In genomic region chr10:91589656-91590035, GRCh38 we compare ENCODE assay signal across 13 cellular contexts. TPM values are rescaled to one million over a fixed set of nuclear protein-coding genes. Genes with fewer than 3 reads are reported as not detected.
A peak's percentile ranks its signal among the peaks of the same experiment; 100 is the strongest.
DNase-seq lines count a peak whose midpoint lies in the region; ATAC-seq, FAIRE-seq and TF ChIP-seq lines count a peak whose summit lies in the region.
"Had no signal": no experiment of that assay in that cellular context is flagged by ENCODE, and none has a peak within 500 bp of the region (broad histone marks: within the 10 kb centered on the region; RNA-seq: fewer than 3 reads in every experiment).

No MANE protein-coding gene starts in this region.

- H3K27me3 ChIP-seq in AG04450 (ENCODE audit: control insufficient read depth, insufficient read depth, low read length) (no peaks in the 10 kb centered on the region), K562 (ENCODE audit: control insufficient read depth in 2 of 2, insufficient read depth in 2 of 2, low read length in 2 of 2) (no peaks in the 10 kb centered on the region), hepatocyte (no peaks in the 10 kb centered on the region), skeletal muscle tissue (ENCODE audit: control insufficient read depth in 3 of 3, insufficient read depth in 3 of 3, low read length in 3 of 3) (no peaks in the 10 kb centered on the region), Karpas-422 (ENCODE audit: low read length) (no peaks in the 10 kb centered on the region)
- H3K27me3 ChIP-seq: colonic mucosa had no signal

- TF ChIP-seq CTCF in AG04450 (IDR thresholded peaks at IDR 0.05; ENCODE audit: low read depth, low read length): no peak
- no peak for TF ChIP-seq CTCF in K562 (IDR thresholded peaks at IDR 0.05 in 2 of 3, conservative IDR thresholded peaks at IDR 0.05 in 1 of 3; ENCODE audit: insufficient read depth in 2 of 3, low read depth in 1 of 3, low read length in 3 of 3)
- no peak for TF ChIP-seq CTCF in hepatocyte (IDR thresholded peaks at IDR 0.05; ENCODE audit: poor library complexity)

- no peak for TF ChIP-seq POLR2A in K562 (conservative IDR thresholded peaks at IDR 0.05)

- H3K9me3 ChIP-seq in AG04450 (ENCODE audit: control insufficient read depth, insufficient read depth, low read length) (no peaks in the 10 kb centered on the region), K562 (replicated peaks; ENCODE audit: control insufficient read depth, insufficient read depth, low read depth, low read length) (no peaks in the 10 kb centered on the region), hepatocyte (ENCODE audit: low read depth) (no peaks in the 10 kb centered on the region), skeletal muscle tissue (ENCODE audit: control insufficient read depth in 3 of 3, low read length in 3 of 3) (no peaks in the 10 kb centered on the region), Karpas-422 (ENCODE audit: low read length) (no peaks in the 10 kb centered on the region)
- H3K9me3 ChIP-seq: colonic mucosa had no signal

- H3K79me2 ChIP-seq in K562 (ENCODE audit: control insufficient read depth, insufficient read depth, low read length) (no peaks in the 10 kb centered on the region), hepatocyte (no peaks in the 10 kb centered on the region), Karpas-422 (ENCODE audit: low read length) (no peaks in the 10 kb centered on the region)

- ATAC-seq in K562: no peak
- ATAC-seq in HG02610 (IDR thresholded peaks at IDR 0.05; ENCODE audit: unreplicated experiment): no peak

- no peak for TF ChIP-seq RAD21 in K562 (CRISPR knock-in tag; conservative IDR thresholded peaks at IDR 0.05 in 1 of 2, IDR thresholded peaks at IDR 0.05 in 1 of 2)

- H3K4me2 ChIP-seq in K562 (ENCODE audit: insufficient read depth, low read length): peak overlapping the region; percentile 41; the same call in 1 of the 2 replicates
- H3K4me2 ChIP-seq in hepatocyte: no peak overlapping the region
- no peak overlapping the region for H3K4me2 ChIP-seq in Karpas-422 (ENCODE audit: low read depth, low read length, poor library complexity, severe bottlenecking)

- TF ChIP-seq EP300 in K562 (IDR thresholded peaks at IDR 0.05; ENCODE audit: low read length): no peak

- CTCF ChIA-PET in AG04450 (lab: Charles Lee) (interaction anchor here (0.6 to 2.9 kb wide), 6 partner anchors 17 to 379 kb away, joined by 3 to 24 read pairs (median 3); no protein-coding TSS in a partner anchor), K562 (lab: Yijun Ruan, JAX; ENCODE audit: low intra/inter-chr PET ratio) (interaction anchor here (0.7 kb wide), 1 partner anchor 38 kb away, joined by 3 read pairs; no protein-coding TSS in a partner anchor)

- BruUV-seq in K562 (replicated peaks; lab: Mats Ljungman, UMichigan): no TSS peak

- POLR2A ChIA-PET in AG04450 (lab: Yijun Ruan, JAX) (interaction anchor here (1.4 to 4.4 kb wide), 4 partner anchors 10 to 43 kb away, joined by 3 to 23 read pairs (median 12); partner anchors contain the start of gene PPP1R3C), K562 (lab: Yijun Ruan, JAX) (no interaction called here)

- no peak for DNase-seq in AG04450 (ENCODE audit: low read depth, low spot score)
- no peak for DNase-seq in K562 (ENCODE audit: extremely low read depth in 1 of 4, low spot score in 3 of 4)
- DNase-seq in hepatocyte (ENCODE audit: low spot score): no peak
- DNase-seq in Karpas-422: no peak
- no peak for DNase-seq in activated T-cell treated with anti-CD3 and anti-CD28 coated beads, Interleukin-2, amount 50 U/mL, for 1 hour
- DNase-seq in mucosa of gallbladder (ENCODE audit: low spot score): no peak
- DNase-seq: activated T-cell treated with anti-CD3 and anti-CD28 coated beads for 4 hours, NCI-H2029, NCI-H748 treated with DMSO at 0.1 percent for 48 hours, RPMI8226 had no signal

- no peaks in the 10 kb centered on the region for H3K9me2 ChIP-seq in hepatocyte (replicated peaks; ENCODE audit: insufficient read depth)
- no peaks in the 10 kb centered on the region for H3K9me2 ChIP-seq in Karpas-422 (replicated peaks; ENCODE audit: insufficient read depth, low read length)

- FAIRE-seq in K562 (lab: Jason Lieb, UNC): no peak

- WGBS in K562 (ENCODE audit: insufficient coverage, low coverage, missing lambda C conversion rate): 93% methylated on average over 3 of the region's 3 CpGs
- WGBS in hepatocyte (ENCODE audit: low lambda C conversion rate, missing lambda C conversion rate): 95% methylated on average over 3 of the region's 3 CpGs

- H2AFZ ChIP-seq in K562 (ENCODE audit: low read depth, low read length) (peak overlapping the region; percentile 80), hepatocyte (no peak overlapping the region), Karpas-422 (ENCODE audit: low read length) (no peak overlapping the region)

- H3K36me3 ChIP-seq in K562 (ENCODE audit: control insufficient read depth, insufficient read depth, low read length) (no peaks in the 10 kb centered on the region), hepatocyte (replicated peaks; ENCODE audit: insufficient read depth, low read depth) (no peaks in the 10 kb centered on the region), skeletal muscle tissue (ENCODE audit: control insufficient read depth in 3 of 3, insufficient read depth in 3 of 3, low read length in 3 of 3) (no peaks in the 10 kb centered on the region), Karpas-422 (ENCODE audit: insufficient read depth, low read length) (no peaks in the 10 kb centered on the region)
- H3K36me3 ChIP-seq: colonic mucosa had no signal

- in situ Hi-C loops in K562 (cut with MboI): no loop called here

- intact Hi-C loops in K562 (cut with micrococcal nuclease): loop anchor here (5.0 kb wide), 2 partner anchors 37 to 43 kb away; partner anchors contain the start of gene PPP1R3C

- peaks cover 23 to 59% of the 10 kb centered on the region in 2 experiments for H3K4me1 ChIP-seq in K562 (replicated peaks in 1 of 2; ENCODE audit: control insufficient read depth in 2 of 2, insufficient read depth in 2 of 2, low read length in 2 of 2)
- peaks cover 58% of the 10 kb centered on the region for H3K4me1 ChIP-seq in hepatocyte (ENCODE audit: insufficient read depth)
- H3K4me1 ChIP-seq in skeletal muscle tissue (ENCODE audit: control insufficient read depth in 3 of 3, insufficient read depth in 3 of 3, low read length in 3 of 3): peaks cover 72 to 76% (median 75%) of the 10 kb centered on the region in 3 donors
- no peaks in the 10 kb centered on the region for H3K4me1 ChIP-seq in Karpas-422 (ENCODE audit: low read length)

- H4K20me1 ChIP-seq in K562 (replicated peaks; ENCODE audit: control insufficient read depth, insufficient read depth, low read length) (no peaks in the 10 kb centered on the region), hepatocyte (ENCODE audit: insufficient read depth, poor library complexity, severe bottlenecking) (no peaks in the 10 kb centered on the region), Karpas-422 (ENCODE audit: insufficient read depth, low read depth, low read length) (no peaks in the 10 kb centered on the region)

- H3K9me1 ChIP-seq in K562 (ENCODE audit: control insufficient read depth, insufficient read depth, low read length): no peaks in the 10 kb centered on the region

- H3K4me3 ChIP-seq in AG04450 (ENCODE audit: low read depth, low read length) (no peak overlapping the region), K562 (no peak overlapping the region), hepatocyte (no peak overlapping the region), skeletal muscle tissue (ENCODE audit: low read length in 3 of 3) (peak overlapping the region in 1 of 3 donors; percentile 6), Karpas-422 (ENCODE audit: low read length) (no peak overlapping the region)
- H3K4me3 ChIP-seq: colonic mucosa had no signal

- H3K9ac ChIP-seq in K562 (ENCODE audit: insufficient read depth in 1 of 2, low read depth in 2 of 2, low read length in 2 of 2) (no peak overlapping the region), skeletal muscle tissue (ENCODE audit: low read depth in 1 of 3, low read length in 3 of 3) (peak overlapping the region; percentile 67 to 78 (median 74)), Karpas-422 (ENCODE audit: low read length) (no peak overlapping the region)

- H3K27ac ChIP-seq in AG04450 (ENCODE audit: low read depth, low read length) (peak overlapping the region; percentile 78), K562 (ENCODE audit: extremely low read depth, low read depth, low read length) (peak overlapping the region; percentile 67; the same call in 2 of the 3 replicates), hepatocyte (peak overlapping the region; percentile 91), skeletal muscle tissue (ENCODE audit: low read depth, low read length) (peak overlapping the region; percentile 98), Karpas-422 (ENCODE audit: low read length) (no peak overlapping the region)

RNA-seq across cellular contexts. Expression of gene PPP1R3C, which starts 43.2 kb away (rescaled TPM):
- polyA plus RNA-seq in AG04450 (2011; rRNA removed): 42.2 and 51.1 TPM in 2 replicates
- polyA minus RNA-seq in AG04450 (2011; rRNA and poly(A)+ RNA removed): 60.6 and 76.4 TPM in 2 replicates
- not detected in 2 replicates for total RNA-seq in K562 (2011; cell fraction: chromatin; rRNA removed; ENCODE audit: low replicate concordance)
- total RNA-seq in K562 (2011; cell fraction: nucleolus; rRNA removed): 0.26 TPM in 1 of 2 replicates, not detected in the other
- 0.15 TPM in 1 of 2 replicates, not detected in the other for total RNA-seq in K562 (2011; cell fraction: nucleoplasm; rRNA removed)
- 0.08 TPM in 1 of 2 replicates, not detected in the other for total RNA-seq in K562 (2014; rRNA removed)
- total RNA-seq in K562 (2014; rRNA removed; fragmentation: Illumina TruSeq; extraction: Trizol): 0.10 and 0.11 TPM in 2 replicates
- total RNA-seq in K562 (2015; rRNA removed; fragmentation: Illumina TruSeq; extraction: Trizol): not detected in 2 replicates
- 0.24 TPM in 1 of 2 replicates, not detected in the other for total RNA-seq in K562 (2021)
- polyA plus RNA-seq in K562 (2011; rRNA removed): 0.06 and 4.5 TPM in 2 replicates
- 3.0 TPM in 1 of 2 replicates, not detected in the other for polyA plus RNA-seq in K562 (2011; cell fraction: cytosol; rRNA removed)
- polyA plus RNA-seq in K562 (2011; cell fraction: nucleus; rRNA removed): 0.14 and 4.2 TPM in 2 replicates
- 0.12 and 0.69 TPM in 2 replicates for polyA plus RNA-seq in K562 (2012)
- 0.10 TPM in 2 replicates for polyA plus RNA-seq in K562 (2014; fragmentation: Illumina TruSeq; extraction: Trizol)
- polyA plus RNA-seq in K562 (2014; fragmentation: Nextera tagmentation; extraction: Ambion mirVana): under 1 TPM; 0.13 to 0.14 TPM
- 0.07 TPM in 1 of 2 replicates, not detected in the other for polyA plus RNA-seq in K562 (2014; rRNA removed)
- 7.1 TPM in 1 of 2 replicates, not detected in the other for polyA minus RNA-seq in K562 (2011; rRNA and poly(A)+ RNA removed)
- 2.0 TPM in 1 of 2 replicates, not detected in the other for polyA minus RNA-seq in K562 (2011; cell fraction: cytosol; rRNA and poly(A)+ RNA removed)
- polyA minus RNA-seq in K562 (2011; cell fraction: nucleus; rRNA and poly(A)+ RNA removed): 0.27 and 10.4 TPM in 2 replicates
- 45.0 and 65.7 TPM in 2 replicates for total RNA-seq in hepatocyte
- 9.6 and 20.2 TPM in 2 replicates for polyA plus RNA-seq in hepatocyte
- total RNA-seq in skeletal muscle tissue: 218 TPM
- not detected in 2 replicates for total RNA-seq in Karpas-422 (2014; rRNA removed; shearing (Covaris generic); ENCODE audit: low replicate concordance)
- total RNA-seq in mucosa of gallbladder: 47.6 TPM

Comparison
In these comparisons a context has a peak if more than half of its experiments do, and no peak if none do; other contexts are left out.
1. H3K9ac ChIP-seq: peak in skeletal muscle tissue (3 of 3); none in K562 (0 of 2) and Karpas-422 (single experiment).
2. RNA of gene PPP1R3C, which starts 43.2 kb away (total RNA-seq): 218 TPM in skeletal muscle tissue (single experiment), 47.6 TPM in mucosa of gallbladder (single experiment) and 45.0 to 65.7 TPM in hepatocyte; 0.08 to 0.26 TPM in K562 and not detected in Karpas-422; every median in the first group is over 10 times any median in the second.